Comparison of ENCODE assay signal across 11 cellular contexts in genomic region chr10:47725047-47725446, GRCh38. TPM values are rescaled to one million over a fixed set of nuclear protein-coding genes. Genes with fewer than 3 reads are reported as not detected.
DNase-seq lines count a peak whose midpoint lies in the region; ATAC-seq, FAIRE-seq and TF ChIP-seq lines count a peak whose summit lies in the region.
"Not testable (repeated sequence)": the region's sequence is repeated elsewhere in the genome, so short reads cannot be mapped to it uniquely, and the experiment has no call there.
"Had no signal": no experiment of that assay in that cellular context is flagged by ENCODE, and none has a peak within 500 bp of the region (broad histone marks: within the 10 kb centered on the region; RNA-seq: fewer than 3 reads in every experiment).

No MANE protein-coding gene starts in this region.

- H3K4me3 ChIP-seq in heart left ventricle; left lung; naive thymus-derived CD4-positive, alpha-beta T cell (ENCODE audit: low read length); small intestine (ENCODE audit: low read depth in 1 of 2, low read length in 2 of 2): not testable (repeated sequence)

- H3K4me1 ChIP-seq in heart left ventricle; left lung; naive thymus-derived CD4-positive, alpha-beta T cell (ENCODE audit: control insufficient read depth in 2 of 2, insufficient read depth in 2 of 2, low read length in 2 of 2); small intestine (ENCODE audit: control insufficient read depth in 2 of 2, insufficient read depth in 1 of 2, low read depth in 1 of 2, low read length in 1 of 2): not testable (repeated sequence)

- not testable (repeated sequence) for H3K36me3 ChIP-seq in heart left ventricle; left lung; naive thymus-derived CD4-positive, alpha-beta T cell (ENCODE audit: control insufficient read depth in 2 of 3, insufficient read depth in 3 of 3, low read length in 3 of 3); small intestine (ENCODE audit: control insufficient read depth in 2 of 2, insufficient read depth in 2 of 2, low read length in 2 of 2)

- not testable (repeated sequence) for H3K4me1 Mint-ChIP-seq in naive thymus-derived CD4-positive, alpha-beta T cell

- DNase-seq in Right ventricle myocardium inferior (ENCODE audit: missing footprints); heart left ventricle; left lung; naive thymus-derived CD4-positive, alpha-beta T cell; small intestine: not testable (repeated sequence)

- TF ChIP-seq CTCF in heart left ventricle (IDR thresholded peaks at IDR 0.05); left lung (IDR thresholded peaks at IDR 0.05): not testable (repeated sequence)

- H3K27ac Mint-ChIP-seq in naive thymus-derived CD4-positive, alpha-beta T cell, result not testable (repeated sequence)

- CTCF ChIA-PET in naive thymus-derived CD4-positive, alpha-beta T cell (lab: Charles Lee), result not testable (repeated sequence)

- not testable (repeated sequence) for H3K9me3 Mint-ChIP-seq in naive thymus-derived CD4-positive, alpha-beta T cell

- POLR2A ChIA-PET in naive thymus-derived CD4-positive, alpha-beta T cell (lab: Charles Lee), result not testable (repeated sequence)

- not testable (repeated sequence) for H3K27me3 ChIP-seq in heart left ventricle; left lung; naive thymus-derived CD4-positive, alpha-beta T cell (ENCODE audit: control insufficient read depth in 2 of 2, insufficient read depth in 2 of 2, low read length in 2 of 2); small intestine (ENCODE audit: control insufficient read depth in 2 of 2, insufficient read depth in 2 of 2, low read length in 2 of 2)

- H3K27me3 Mint-ChIP-seq in naive thymus-derived CD4-positive, alpha-beta T cell, result not testable (repeated sequence)

- intact Hi-C loops in Right ventricle myocardium inferior (cut with DNase I); heart left ventricle (cut with DNase I); left lung (cut with DNase I); naive thymus-derived CD4-positive, alpha-beta T cell (cut with micrococcal nuclease): not testable (repeated sequence)

- no CpG with 5 or more reads among the region's 3 CpGs for WGBS in heart left ventricle, 4 donors
- WGBS in small intestine, 3 donors, result no CpG with 5 or more reads among the region's 3 CpGs

- FAIRE-seq in small intestine (lab: Jason Lieb, UNC), result peak; percentile 23

- H3K36me3 Mint-ChIP-seq in naive thymus-derived CD4-positive, alpha-beta T cell, result not testable (repeated sequence)

- not testable (repeated sequence) for H3K4me3 Mint-ChIP-seq in naive thymus-derived CD4-positive, alpha-beta T cell

- not testable (repeated sequence) for H3K9me3 ChIP-seq in heart left ventricle; left lung; naive thymus-derived CD4-positive, alpha-beta T cell (ENCODE audit: control insufficient read depth in 2 of 3, low read length in 3 of 3); small intestine (ENCODE audit: control insufficient read depth, low read depth)

- ATAC-seq in Right ventricle myocardium inferior (peak; percentile 20), heart left ventricle (peak in 3 of 4 donors; percentile 31 to 39 (median 39)), left lung (peak; percentile 52)
- ATAC-seq in naive thymus-derived CD4-positive, alpha-beta T cell, result peak; percentile 32

- not testable (repeated sequence) for H3K27ac ChIP-seq in heart left ventricle; left lung; naive thymus-derived CD4-positive, alpha-beta T cell (ENCODE audit: low read depth, low read length); small intestine (ENCODE audit: low read depth in 1 of 2, low read length in 1 of 2)

- not testable (repeated sequence) for TF ChIP-seq POLR2A in heart left ventricle (IDR thresholded peaks at IDR 0.05)

RNA-seq across cellular contexts. Expression of gene SYT15B, which starts 38.3 kb away (rescaled TPM):
- total RNA-seq in Right ventricle myocardium inferior, result 0.62 TPM
- 1 to 10 TPM in 6 of 9 donors, under 1 TPM in 3; 0.88 to 4.6 (median 1.6) TPM for total RNA-seq in heart left ventricle
- 1 to 10 TPM in 1 of 2 donors, under 1 TPM in 1; 0.53 to 1.1 TPM for polyA plus RNA-seq in heart left ventricle
- 10 to 100 TPM; 37.4 to 41.5 TPM for total RNA-seq in left lung
- under 1 TPM in 3 of 5 experiments, not detected in 2; 0.12 to 0.24 (median 0.17) TPM for total RNA-seq in naive thymus-derived CD4-positive, alpha-beta T cell
- polyA plus RNA-seq in naive thymus-derived CD4-positive, alpha-beta T cell, result not detected
- polyA plus RNA-seq in small intestine, result 1 to 10 TPM in 1 of 3 donors, not detected in 2; 3.3 TPM
- total RNA-seq: Daoy, G401 had no signal
- polyA plus RNA-seq: CD14-positive monocyte; CD4-positive, alpha-beta memory T cell; CD4-positive, CD25-positive, alpha-beta regulatory T cell; CD8-positive, alpha-beta memory T cell had no signal

Comparison
In these comparisons a context has a peak if more than half of its experiments do, and no peak if none do; other contexts are left out.
1. RNA of gene SYT15B, which starts 38.3 kb away (total RNA-seq): 37.4 to 41.5 TPM in left lung; 0.88 to 4.6 TPM in heart left ventricle, 0.62 TPM in Right ventricle myocardium inferior (single experiment) and 0.12 to 0.24 TPM in naive thymus-derived CD4-positive, alpha-beta T cell; every median in the first group is over 4 times any median in the second.
2. Peak in every context shown above with its lines, with median percentiles within 50 percentile points of each other: ATAC-seq.